8 cellular contexts compared by ENCODE assay signal in the genomic region with DNA sequence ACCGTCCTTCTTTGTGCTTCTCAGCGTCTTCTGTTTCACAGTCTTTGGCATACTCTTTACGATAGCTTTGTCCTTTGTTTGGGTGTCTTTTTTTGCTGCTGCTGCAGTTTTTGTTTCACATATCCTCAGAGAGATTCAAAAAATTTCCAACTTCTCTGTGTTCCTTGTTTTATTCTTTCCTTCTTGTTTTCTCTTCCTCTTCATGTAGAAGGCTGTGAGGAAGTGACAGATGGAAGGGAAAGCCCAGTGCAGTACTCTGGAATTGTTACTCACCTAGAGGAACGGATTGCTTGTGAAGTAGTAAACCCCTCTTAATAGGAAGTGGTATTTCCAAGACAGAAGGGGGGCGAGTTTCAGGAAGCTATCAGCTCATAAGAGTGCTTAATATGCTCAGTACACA. TPM values are rescaled to one million over a fixed set of nuclear protein-coding genes. Genes with fewer than 3 reads are reported as not detected.
DNase-seq lines count a peak whose midpoint lies in the region; TF ChIP-seq lines count a peak whose summit lies in the region.

No MANE protein-coding gene starts in this region.

- H3K4me1 ChIP-seq in breast epithelium = peaks cover 0 to 11% of the 10 kb centered on the region in 2 donors

- intact Hi-C loops in breast epithelium (cut with DNase I; ENCODE audit: low total_unique reads) = loop anchor here (2.0 kb wide), 1 partner anchor 17 kb away; no protein-coding TSS in a partner anchor

- H3K9me3 ChIP-seq in breast epithelium = no peaks in the 10 kb centered on the region

- H3K4me1 Mint-ChIP-seq in nephron = peaks cover 23% of the 10 kb centered on the region

- H3K36me3 ChIP-seq in breast epithelium = no peaks in the 10 kb centered on the region

- H3K27ac Mint-ChIP-seq in nephron = peak overlapping the region; percentile 68 to 96 (median 85)

- TF ChIP-seq POLR2A in breast epithelium (IDR thresholded peaks at IDR 0.05) = no peak

- H3K27me3 Mint-ChIP-seq in nephron (ENCODE audit: low read depth) = no peaks in the 10 kb centered on the region

- H3K27ac ChIP-seq in breast epithelium = peak overlapping the region; percentile 53 to 98

- H3K4me3 ChIP-seq in breast epithelium = peak overlapping the region in 2 of 3 donors; percentile 77 to 83

- TF ChIP-seq CTCF in breast epithelium (IDR thresholded peaks at IDR 0.05) (no peak), nephron (IDR thresholded peaks at IDR 0.05; ENCODE audit: unreplicated experiment in 3 of 3) (no peak)

- DNase-seq in CD1c-positive myeloid dendritic cell (ENCODE audit: extremely low spot score) (peak; percentile 89), KBM-7 (peak; percentile 32), breast epithelium (ENCODE audit: low spot score in 2 of 2) (no peak), middle frontal gyrus (ENCODE audit: extremely low spot score, low spot score) (no peak), NCI-H748 treated with DMSO at 0.1 percent for 48 hours (lab: John Stamatoyannopoulos, UW) (no peak), islet precursor cell (no peak), GF-D8 (lab: John Stamatoyannopoulos, UW) (no peak)

- in situ Hi-C loops in KBM-7 (cut with MboI; ENCODE audit: low pct_unique_long_range_greater_than_20kb, low sequenced_read_pairs) = loop anchor here (25.0 kb wide), 1 partner anchor 99 kb away; a partner anchor contains a TSS

- H3K36me3 Mint-ChIP-seq in nephron (ENCODE audit: low read depth) = peaks cover 27% of the 10 kb centered on the region

- no peaks in the 10 kb centered on the region for H3K27me3 ChIP-seq in breast epithelium

- no peaks in the 10 kb centered on the region for H3K9me3 Mint-ChIP-seq in nephron

- peak overlapping the region; percentile 90 to 99 (median 93) for H3K4me3 Mint-ChIP-seq in nephron

RNA-seq across cellular contexts. Expression of a gene that starts 1.7 kb away (rescaled TPM):
- total RNA-seq in breast epithelium = 10 to 100 TPM; 55.7 to 87.4 (median 84.2) TPM

RNA-seq across cellular contexts. Expression of a gene that starts 50.7 kb away (rescaled TPM):
- 10 to 100 TPM; 10.9 to 63.3 (median 61.0) TPM for total RNA-seq in breast epithelium

Comparison
In these comparisons a context has a peak if more than half of its experiments do, and no peak if none do; other contexts are left out.
1. DNase-seq: peak in CD1c-positive myeloid dendritic cell (single experiment) and KBM-7 (single experiment); none in breast epithelium (0 of 2), middle frontal gyrus (single experiment), NCI-H748 treated with DMSO at 0.1 percent for 48 hours (single experiment), islet precursor cell (single experiment) and GF-D8 (single experiment).